2 cellular contexts compared by ENCODE assay signal in the genomic region with DNA sequence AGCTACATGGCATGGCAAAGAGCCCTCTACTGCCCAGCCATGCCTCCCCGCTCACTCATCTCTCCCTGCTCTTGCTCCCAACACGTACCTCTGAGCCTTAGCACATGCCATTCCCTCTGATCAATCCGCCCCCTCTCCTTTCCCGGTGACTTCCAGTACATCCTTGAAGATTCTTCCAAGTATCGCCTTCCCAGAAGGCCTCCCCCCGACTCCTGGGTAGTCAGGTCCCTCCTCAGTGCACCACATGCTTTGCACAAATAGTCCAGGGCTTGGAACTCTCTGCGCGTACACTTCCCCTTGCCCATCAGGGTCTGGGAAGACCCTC.
TF ChIP-seq lines count a peak whose summit lies in the region.

No MANE protein-coding gene starts in this region.

TF ChIP-seq in HCT116, 20 proteins besides CTCF, POLR2A, EP300 and RAD21 (continued from another document):
- TF ChIP-seq YY1 (IDR thresholded peaks at IDR 0.05; ENCODE audit: extremely low read depth, insufficient replicate concordance, low read depth, low read length), result no peak
- TF ChIP-seq CEBPB (IDR thresholded peaks at IDR 0.05; ENCODE audit: low read depth), result no peak
- TF ChIP-seq ZFX (IDR thresholded peaks at IDR 0.05), result no peak
- no peak for TF ChIP-seq TCF7L2 (IDR thresholded peaks at IDR 0.05; ENCODE audit: borderline replicate concordance, extremely low read depth, insufficient read depth, insufficient read length)
- TF ChIP-seq, protein P1, sequence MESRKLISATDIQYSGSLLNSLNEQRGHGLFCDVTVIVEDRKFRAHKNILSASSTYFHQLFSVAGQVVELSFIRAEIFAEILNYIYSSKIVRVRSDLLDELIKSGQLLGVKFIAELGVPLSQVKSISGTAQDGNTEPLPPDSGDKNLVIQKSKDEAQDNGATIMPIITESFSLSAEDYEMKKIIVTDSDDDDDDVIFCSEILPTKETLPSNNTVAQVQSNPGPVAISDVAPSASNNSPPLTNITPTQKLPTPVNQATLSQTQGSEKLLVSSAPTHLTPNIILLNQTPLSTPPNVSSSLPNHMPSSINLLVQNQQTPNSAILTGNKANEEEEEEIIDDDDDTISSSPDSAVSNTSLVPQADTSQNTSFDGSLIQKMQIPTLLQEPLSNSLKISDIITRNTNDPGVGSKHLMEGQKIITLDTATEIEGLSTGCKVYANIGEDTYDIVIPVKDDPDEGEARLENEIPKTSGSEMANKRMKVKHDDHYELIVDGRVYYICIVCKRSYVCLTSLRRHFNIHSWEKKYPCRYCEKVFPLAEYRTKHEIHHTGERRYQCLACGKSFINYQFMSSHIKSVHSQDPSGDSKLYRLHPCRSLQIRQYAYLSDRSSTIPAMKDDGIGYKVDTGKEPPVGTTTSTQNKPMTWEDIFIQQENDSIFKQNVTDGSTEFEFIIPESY (IDR thresholded peaks at IDR 0.05; ENCODE audit: extremely low read depth, insufficient replicate concordance, low read length), result no peak
- TF ChIP-seq ZNF274 (IDR thresholded peaks at IDR 0.05; ENCODE audit: low read depth, low read length), result no peak
- TF ChIP-seq EGR1 (IDR thresholded peaks at IDR 0.05; ENCODE audit: low read depth), result no peak
- TF ChIP-seq, protein P2, sequence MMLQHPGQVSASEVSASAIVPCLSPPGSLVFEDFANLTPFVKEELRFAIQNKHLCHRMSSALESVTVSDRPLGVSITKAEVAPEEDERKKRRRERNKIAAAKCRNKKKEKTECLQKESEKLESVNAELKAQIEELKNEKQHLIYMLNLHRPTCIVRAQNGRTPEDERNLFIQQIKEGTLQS (IDR thresholded peaks at IDR 0.05), result no peak
- TF ChIP-seq SP1 (IDR thresholded peaks at IDR 0.05; ENCODE audit: low read depth), result no peak
- TF ChIP-seq SIN3A (IDR thresholded peaks at IDR 0.05; ENCODE audit: low read depth), result no peak
- TF ChIP-seq MAX (IDR thresholded peaks at IDR 0.05), result no peak
- TF ChIP-seq, protein P3, sequence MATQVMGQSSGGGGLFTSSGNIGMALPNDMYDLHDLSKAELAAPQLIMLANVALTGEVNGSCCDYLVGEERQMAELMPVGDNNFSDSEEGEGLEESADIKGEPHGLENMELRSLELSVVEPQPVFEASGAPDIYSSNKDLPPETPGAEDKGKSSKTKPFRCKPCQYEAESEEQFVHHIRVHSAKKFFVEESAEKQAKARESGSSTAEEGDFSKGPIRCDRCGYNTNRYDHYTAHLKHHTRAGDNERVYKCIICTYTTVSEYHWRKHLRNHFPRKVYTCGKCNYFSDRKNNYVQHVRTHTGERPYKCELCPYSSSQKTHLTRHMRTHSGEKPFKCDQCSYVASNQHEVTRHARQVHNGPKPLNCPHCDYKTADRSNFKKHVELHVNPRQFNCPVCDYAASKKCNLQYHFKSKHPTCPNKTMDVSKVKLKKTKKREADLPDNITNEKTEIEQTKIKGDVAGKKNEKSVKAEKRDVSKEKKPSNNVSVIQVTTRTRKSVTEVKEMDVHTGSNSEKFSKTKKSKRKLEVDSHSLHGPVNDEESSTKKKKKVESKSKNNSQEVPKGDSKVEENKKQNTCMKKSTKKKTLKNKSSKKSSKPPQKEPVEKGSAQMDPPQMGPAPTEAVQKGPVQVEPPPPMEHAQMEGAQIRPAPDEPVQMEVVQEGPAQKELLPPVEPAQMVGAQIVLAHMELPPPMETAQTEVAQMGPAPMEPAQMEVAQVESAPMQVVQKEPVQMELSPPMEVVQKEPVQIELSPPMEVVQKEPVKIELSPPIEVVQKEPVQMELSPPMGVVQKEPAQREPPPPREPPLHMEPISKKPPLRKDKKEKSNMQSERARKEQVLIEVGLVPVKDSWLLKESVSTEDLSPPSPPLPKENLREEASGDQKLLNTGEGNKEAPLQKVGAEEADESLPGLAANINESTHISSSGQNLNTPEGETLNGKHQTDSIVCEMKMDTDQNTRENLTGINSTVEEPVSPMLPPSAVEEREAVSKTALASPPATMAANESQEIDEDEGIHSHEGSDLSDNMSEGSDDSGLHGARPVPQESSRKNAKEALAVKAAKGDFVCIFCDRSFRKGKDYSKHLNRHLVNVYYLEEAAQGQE (IDR thresholded peaks at IDR 0.05; ENCODE audit: low read depth), result no peak
- no peak for TF ChIP-seq SRF (IDR thresholded peaks at IDR 0.05; ENCODE audit: low read depth)
- TF ChIP-seq POLR2AphosphoS5 (IDR thresholded peaks at IDR 0.05; ENCODE audit: low read depth, low read length), result no peak
- no peak for TF ChIP-seq CBX3 (IDR thresholded peaks at IDR 0.05; ENCODE audit: low read depth)
- TF ChIP-seq ELF1 (IDR thresholded peaks at IDR 0.05; ENCODE audit: borderline replicate concordance, low read depth), result no peak

TF ChIP-seq in WTC11, 78 proteins besides CTCF, POLR2A, EP300 and RAD21:
- TF ChIP-seq ATF6 (CRISPR knock-in tag; IDR thresholded peaks at IDR 0.05), result no peak
- TF ChIP-seq, protein P4, sequence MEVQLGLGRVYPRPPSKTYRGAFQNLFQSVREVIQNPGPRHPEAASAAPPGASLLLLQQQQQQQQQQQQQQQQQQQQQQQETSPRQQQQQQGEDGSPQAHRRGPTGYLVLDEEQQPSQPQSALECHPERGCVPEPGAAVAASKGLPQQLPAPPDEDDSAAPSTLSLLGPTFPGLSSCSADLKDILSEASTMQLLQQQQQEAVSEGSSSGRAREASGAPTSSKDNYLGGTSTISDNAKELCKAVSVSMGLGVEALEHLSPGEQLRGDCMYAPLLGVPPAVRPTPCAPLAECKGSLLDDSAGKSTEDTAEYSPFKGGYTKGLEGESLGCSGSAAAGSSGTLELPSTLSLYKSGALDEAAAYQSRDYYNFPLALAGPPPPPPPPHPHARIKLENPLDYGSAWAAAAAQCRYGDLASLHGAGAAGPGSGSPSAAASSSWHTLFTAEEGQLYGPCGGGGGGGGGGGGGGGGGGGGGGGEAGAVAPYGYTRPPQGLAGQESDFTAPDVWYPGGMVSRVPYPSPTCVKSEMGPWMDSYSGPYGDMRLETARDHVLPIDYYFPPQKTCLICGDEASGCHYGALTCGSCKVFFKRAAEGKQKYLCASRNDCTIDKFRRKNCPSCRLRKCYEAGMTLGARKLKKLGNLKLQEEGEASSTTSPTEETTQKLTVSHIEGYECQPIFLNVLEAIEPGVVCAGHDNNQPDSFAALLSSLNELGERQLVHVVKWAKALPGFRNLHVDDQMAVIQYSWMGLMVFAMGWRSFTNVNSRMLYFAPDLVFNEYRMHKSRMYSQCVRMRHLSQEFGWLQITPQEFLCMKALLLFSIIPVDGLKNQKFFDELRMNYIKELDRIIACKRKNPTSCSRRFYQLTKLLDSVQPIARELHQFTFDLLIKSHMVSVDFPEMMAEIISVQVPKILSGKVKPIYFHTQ (CRISPR knock-in tag; IDR thresholded peaks at IDR 0.05), result no peak
- TF ChIP-seq FOXP4 (CRISPR knock-in tag; IDR thresholded peaks at IDR 0.05), result no peak
- no peak for TF ChIP-seq MYBL2 (CRISPR knock-in tag; IDR thresholded peaks at IDR 0.05)
- no peak for TF ChIP-seq RELA (CRISPR knock-in tag; IDR thresholded peaks at IDR 0.05; ENCODE audit: borderline replicate concordance)
- no peak for TF ChIP-seq ZNF219 (CRISPR knock-in tag; IDR thresholded peaks at IDR 0.05; ENCODE audit: borderline replicate concordance)
- TF ChIP-seq, protein P5, sequence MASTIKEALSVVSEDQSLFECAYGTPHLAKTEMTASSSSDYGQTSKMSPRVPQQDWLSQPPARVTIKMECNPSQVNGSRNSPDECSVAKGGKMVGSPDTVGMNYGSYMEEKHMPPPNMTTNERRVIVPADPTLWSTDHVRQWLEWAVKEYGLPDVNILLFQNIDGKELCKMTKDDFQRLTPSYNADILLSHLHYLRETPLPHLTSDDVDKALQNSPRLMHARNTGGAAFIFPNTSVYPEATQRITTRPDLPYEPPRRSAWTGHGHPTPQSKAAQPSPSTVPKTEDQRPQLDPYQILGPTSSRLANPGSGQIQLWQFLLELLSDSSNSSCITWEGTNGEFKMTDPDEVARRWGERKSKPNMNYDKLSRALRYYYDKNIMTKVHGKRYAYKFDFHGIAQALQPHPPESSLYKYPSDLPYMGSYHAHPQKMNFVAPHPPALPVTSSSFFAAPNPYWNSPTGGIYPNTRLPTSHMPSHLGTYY (CRISPR knock-in tag; IDR thresholded peaks at IDR 0.05), result no peak
- TF ChIP-seq ETV6 (CRISPR knock-in tag; IDR thresholded peaks at IDR 0.05), result no peak
TF ChIP-seq in WTC11: peak in this region for 0.
